Comparison of ENCODE assay signal across 9 cellular contexts in genomic region chr10:99328579-99329237, GRCh38. TPM values are rescaled to one million over a fixed set of nuclear protein-coding genes. Genes with fewer than 3 reads are reported as not detected.
DNase-seq lines count a peak whose midpoint lies in the region; ATAC-seq, FAIRE-seq and TF ChIP-seq lines count a peak whose summit lies in the region.
"Had no signal": no experiment of that assay in that cellular context is flagged by ENCODE, and none has a peak within 500 bp of the region (broad histone marks: within the 10 kb centered on the region; RNA-seq: fewer than 3 reads in every experiment).

No MANE protein-coding gene starts in this region.

- no peaks in the 10 kb centered on the region for H3K27me3 ChIP-seq in HepG2 (ENCODE audit: control insufficient read depth in 1 of 2, insufficient read depth in 2 of 2, low read length in 2 of 2)
- peaks cover 0 to 26% of the 10 kb centered on the region in 2 donors for H3K27me3 ChIP-seq in tibial artery

- CTCF ChIA-PET in HepG2 (lab: Yijun Ruan, JAX; ENCODE audit: low intra/inter-chr PET ratio, low total read pairs), result no interaction called here

- peaks cover 1% of the 10 kb centered on the region in 2 donors for H3K36me3 Mint-ChIP-seq in activated T-cell treated with anti-CD3 and anti-CD28 coated beads, Interleukin-2, amount 50 U/mL, for 72 hours (ENCODE audit: insufficient read depth in 2 of 2)
- H3K36me3 Mint-ChIP-seq in activated naive CD8-positive, alpha-beta T cell treated with anti-CD3 and anti-CD28 coated beads for 36 hours, result peaks cover 6% of the 10 kb centered on the region

- H3K27ac ChIP-seq in HepG2 (ENCODE audit: extremely low read length, insufficient read depth, low read length), result peak overlapping the region; percentile 52
- H3K27ac ChIP-seq in tibial artery, result no peak overlapping the region

- no peak overlapping the region; the same call in 1 of the 2 replicates for H3K9ac ChIP-seq in HepG2 (ENCODE audit: insufficient read depth, low read depth, low read length)

- H3K4me1 ChIP-seq in HepG2 (ENCODE audit: insufficient read depth, low read length) (peaks cover 54% of the 10 kb centered on the region), tibial artery (peaks cover 0 to 21% (median 17%) of the 10 kb centered on the region in 4 donors)

- ATAC-seq in activated T-cell treated with anti-CD3 and anti-CD28 coated beads, Interleukin-2, amount 50 U/mL, for 72 hours (replicated peaks in 1 of 2), result no peak
- ATAC-seq in HepG2, result no peak

- FAIRE-seq in HepG2 (lab: Jason Lieb, UNC), result no peak

- peaks cover 34% of the 10 kb centered on the region for H3K27me3 Mint-ChIP-seq in activated T-cell treated with anti-CD3 and anti-CD28 coated beads, Interleukin-2, amount 50 U/mL, for 72 hours (ENCODE audit: low read depth)
- peaks cover 47% of the 10 kb centered on the region for H3K27me3 Mint-ChIP-seq in activated naive CD8-positive, alpha-beta T cell treated with anti-CD3 and anti-CD28 coated beads for 36 hours

- POLR2A ChIA-PET in HepG2 (lab: Yijun Ruan, JAX), result interaction anchor here (0.9 to 1.0 kb wide), 2 partner anchors 11 to 24 kb away, joined by 3 to 4 read pairs; no protein-coding TSS in a partner anchor

- peaks cover 12% of the 10 kb centered on the region for H3K4me1 Mint-ChIP-seq in activated T-cell treated with anti-CD3 and anti-CD28 coated beads, Interleukin-2, amount 50 U/mL, for 72 hours (ENCODE audit: low read depth)
- H3K4me1 Mint-ChIP-seq in activated naive CD8-positive, alpha-beta T cell treated with anti-CD3 and anti-CD28 coated beads for 36 hours, result peaks cover 5% of the 10 kb centered on the region

- no peaks in the 10 kb centered on the region for H3K9me3 ChIP-seq in HepG2 (ENCODE audit: low read length)
- no peaks in the 10 kb centered on the region for H3K9me3 ChIP-seq in tibial artery

- H3K27ac Mint-ChIP-seq in activated T-cell treated with anti-CD3 and anti-CD28 coated beads, Interleukin-2, amount 50 U/mL, for 72 hours, result no peak overlapping the region
- no peak overlapping the region for H3K27ac Mint-ChIP-seq in activated naive CD8-positive, alpha-beta T cell treated with anti-CD3 and anti-CD28 coated beads for 36 hours

- TF ChIP-seq EP300 in HepG2 (IDR thresholded peaks at IDR 0.05; ENCODE audit: low read depth in 2 of 2, low read length in 2 of 2), result no peak
- TF ChIP-seq EP300 in HepG2 (CRISPR knock-in tag; IDR thresholded peaks at IDR 0.05; ENCODE audit: borderline replicate concordance), result no peak

- TF ChIP-seq CTCF in HepG2 (CRISPR knock-in tag; IDR thresholded peaks at IDR 0.05), result no peak
- peak in 1 of 2 experiments; percentile 5 for TF ChIP-seq CTCF in tibial artery (IDR thresholded peaks at IDR 0.05)

- no peak overlapping the region for H2AFZ ChIP-seq in HepG2 (ENCODE audit: low read length)

- no peaks in the 10 kb centered on the region for H4K20me1 ChIP-seq in HepG2 (ENCODE audit: insufficient read depth, low read length)

- no peak for TF ChIP-seq POLR2A in HepG2 (IDR thresholded peaks at IDR 0.05; ENCODE audit: insufficient read depth in 1 of 2, low read depth in 2 of 2, low read length in 2 of 2)

- peak overlapping the region; percentile 64 to 69 for H3K4me3 Mint-ChIP-seq in activated T-cell treated with anti-CD3 and anti-CD28 coated beads, Interleukin-2, amount 50 U/mL, for 72 hours
- H3K4me3 Mint-ChIP-seq in activated naive CD8-positive, alpha-beta T cell treated with anti-CD3 and anti-CD28 coated beads for 36 hours, result peak overlapping the region; percentile 42

- BruUV-seq in HepG2 (replicated peaks; lab: Mats Ljungman, UMichigan), result no TSS peak

- 39% methylated on average over 13 of the region's 16 CpGs for WGBS in HepG2 (ENCODE audit: low lambda C conversion rate)

- H3K4me3 ChIP-seq in HepG2 (replicated peaks in 1 of 3; ENCODE audit: insufficient read depth in 1 of 3, low read depth in 2 of 3, low read length in 3 of 3), result peak overlapping the region in 2 of 3 experiments; percentile 54 to 76; a peak in 5 of 6 replicates
- peak overlapping the region; percentile 55 to 66 for H3K4me3 ChIP-seq in tibial artery

- no peak for TF ChIP-seq RAD21 in HepG2 (CRISPR knock-in tag; IDR thresholded peaks at IDR 0.05)

- peak overlapping the region; percentile 90 for H3K4me2 ChIP-seq in HepG2 (ENCODE audit: low read depth, low read length)

- H3K9me3 Mint-ChIP-seq in activated T-cell treated with anti-CD3 and anti-CD28 coated beads, Interleukin-2, amount 50 U/mL, for 72 hours, result no peaks in the 10 kb centered on the region
- H3K9me3 Mint-ChIP-seq in activated naive CD8-positive, alpha-beta T cell treated with anti-CD3 and anti-CD28 coated beads for 36 hours, result no peaks in the 10 kb centered on the region

- DNase-seq in activated T-cell treated with anti-CD3 and anti-CD28 coated beads, Interleukin-2, amount 50 U/mL, for 72 hours, result no peak
- DNase-seq in activated T-cell treated with anti-CD3 and anti-CD28 coated beads for 4 hours, result no peak
- no peak for DNase-seq in activated naive CD8-positive, alpha-beta T cell treated with anti-CD3 and anti-CD28 coated beads for 36 hours
- no peak for DNase-seq in HepG2 (ENCODE audit: low spot score)
- DNase-seq in tibial artery, result no peak
- no peak for DNase-seq in HPDE6-E6E7 (ENCODE audit: extremely low spot score)
- no peak for DNase-seq in ureter (ENCODE audit: low spot score)
- DNase-seq in NCI-H82 (lab: John Stamatoyannopoulos, UW), result no peak
- DNase-seq: effector CD4-positive, alpha-beta T cell had no signal

- intact Hi-C loops in HepG2 (cut with micrococcal nuclease; ENCODE audit: unreplicated experiment), result no loop called here
- intact Hi-C loops in tibial artery (cut with DNase I; ENCODE audit: low total_unique reads), result no loop called here

- in situ Hi-C loops in HepG2 (cut with HindIII; ENCODE audit: extremely low pct_ligation_motif_present, low pct_unique_long_range_greater_than_20kb), result no loop called here

- H3K36me3 ChIP-seq in HepG2 (replicated peaks in 1 of 2; ENCODE audit: control insufficient read depth in 1 of 2, insufficient read depth in 2 of 2, low read length in 2 of 2), result no peaks in the 10 kb centered on the region
- H3K36me3 ChIP-seq in tibial artery, result no peaks in the 10 kb centered on the region

- no peaks in the 10 kb centered on the region for H3K79me2 ChIP-seq in HepG2 (ENCODE audit: insufficient read depth, low read length)

TF ChIP-seq in HepG2, 621 proteins besides CTCF, POLR2A, EP300 and RAD21 (continues in another document):
- TF ChIP-seq HNF4A (CRISPR knock-in tag; IDR thresholded peaks at IDR 0.05) (0 out of 2 replicates have a peak, but pooled peaks have one; percentile 11), ZNF761 (CRISPR knock-in tag; conservative IDR thresholded peaks at IDR 0.05) (no peak), ZNF362 (CRISPR knock-in tag; IDR thresholded peaks at IDR 0.05; ENCODE audit: borderline replicate concordance) (0 out of 2 replicates have a peak, but pooled peaks have one; percentile 17), ZNF678 (CRISPR knock-in tag; IDR thresholded peaks at IDR 0.05) (0 out of 2 replicates have a peak, but pooled peaks have one; percentile 46), ZBTB14 (CRISPR knock-in tag; IDR thresholded peaks at IDR 0.05) (no peak), NR2C2 (CRISPR knock-in tag; IDR thresholded peaks at IDR 0.05; ENCODE audit: borderline replicate concordance) (peak; percentile 56; the same call in 1 of the 2 replicates)

RNA-seq across cellular contexts. Expression of gene CNNM1, which starts 0.4 kb away (rescaled TPM):
- under 1 TPM; 0.25 to 0.31 TPM for total RNA-seq in activated T-cell treated with anti-CD3 and anti-CD28 coated beads, Interleukin-2, amount 50 U/mL, for 72 hours
- total RNA-seq in activated naive CD8-positive, alpha-beta T cell treated with anti-CD3 and anti-CD28 coated beads for 36 hours, result 1 to 10 TPM in 1 of 2 experiments, under 1 TPM in 1; 0.70 to 1.0 TPM
- total RNA-seq in HepG2 (2016; rRNA removed; fragmentation: Illumina TruSeq; extraction: Trizol) (5.5 and 9.6 TPM in 2 replicates), ureter (1.1 TPM)
- total RNA-seq in HepG2 (2016; cell fraction: cytosol; rRNA removed; fragmentation: Illumina TruSeq; extraction: Trizol; ENCODE audit: low read depth), result 0.81 and 1.2 TPM in 2 replicates
- 5.0 and 9.2 TPM in 2 replicates for total RNA-seq in HepG2 (2016; cell fraction: insoluble cytoplasmic fraction; rRNA removed; fragmentation: Illumina TruSeq; extraction: Trizol)
- total RNA-seq in HepG2 (2016; cell fraction: membrane; rRNA removed; fragmentation: Illumina TruSeq; extraction: Trizol), result 3.4 and 3.6 TPM in 2 replicates
- total RNA-seq in HepG2 (2016; cell fraction: nucleus; rRNA removed; fragmentation: Illumina TruSeq; extraction: Trizol), result 19.4 and 22.4 TPM in 2 replicates
- polyA plus RNA-seq in HepG2 (2011; rRNA removed), result 4.3 and 4.8 TPM in 2 replicates
- 2.7 and 3.2 TPM in 2 replicates for polyA plus RNA-seq in HepG2 (2011; cell fraction: cytosol; rRNA removed)
- polyA plus RNA-seq in HepG2 (2011; cell fraction: nucleus; rRNA removed), result 2.7 and 4.0 TPM in 2 replicates
- 1.3 and 2.5 TPM in 2 replicates for polyA plus RNA-seq in HepG2 (2012)
- 0.76 and 0.93 TPM in 2 replicates for polyA plus RNA-seq in HepG2 (2016; cell fraction: cytosol; fragmentation: Illumina TruSeq; extraction: Trizol; ENCODE audit: low read depth)
- polyA plus RNA-seq in HepG2 (2016; cell fraction: insoluble cytoplasmic fraction; fragmentation: Illumina TruSeq; extraction: Trizol; ENCODE audit: low read depth), result 5.6 and 7.5 TPM in 2 replicates
- polyA plus RNA-seq in HepG2 (2016; cell fraction: membrane; fragmentation: Illumina TruSeq; extraction: Trizol; ENCODE audit: low read depth), result 2.3 and 2.6 TPM in 2 replicates
- polyA plus RNA-seq in HepG2 (2016; cell fraction: nucleus; fragmentation: Illumina TruSeq; extraction: Trizol; ENCODE audit: insufficient read depth, low read depth), result 27.9 and 28.1 TPM in 2 replicates
- polyA minus RNA-seq in HepG2 (2011; rRNA and poly(A)+ RNA removed; ENCODE audit: low replicate concordance), result 9.6 TPM in 1 of 2 replicates, not detected in the other
- 3.3 and 3.5 TPM in 2 replicates for polyA minus RNA-seq in HepG2 (2011; cell fraction: cytosol; rRNA and poly(A)+ RNA removed)
- 6.7 and 7.7 TPM in 2 replicates for polyA minus RNA-seq in HepG2 (2011; cell fraction: nucleus; rRNA and poly(A)+ RNA removed)
